20 cellular contexts compared by ENCODE assay signal in genomic region chr16:12531937-12532336, GRCh38.
A peak's percentile ranks its signal among the peaks of the same experiment; 100 is the strongest.
DNase-seq lines count a peak whose midpoint lies in the region; ATAC-seq and TF ChIP-seq lines count a peak whose summit lies in the region.
"Had no signal": no experiment of that assay in that cellular context is flagged by ENCODE, and none has a peak within 500 bp of the region (broad histone marks: within the 10 kb centered on the region; RNA-seq: fewer than 3 reads in every experiment).

No MANE protein-coding gene starts in this region.

- H3K4me1 ChIP-seq in neutrophil (ENCODE audit: control insufficient read depth in 1 of 2, insufficient read depth in 1 of 2, low read depth in 1 of 2, low read length in 1 of 2), result peaks cover 44 to 56% of the 10 kb centered on the region in 2 experiments
- H3K4me1 ChIP-seq: Caco-2 had no signal

- H3K4me1 Mint-ChIP-seq in activated CD4-positive, alpha-beta T cell treated with anti-CD3 and anti-CD28 coated beads for 36 hours, result peaks cover 62% of the 10 kb centered on the region
- H3K4me1 Mint-ChIP-seq in activated CD4-positive, alpha-beta T cell treated with anti-CD3 and anti-CD28 coated beads, Interleukin-2, amount 10 ng/mL, durations not matched to agents 24 days and 14 days, result peaks cover 61% of the 10 kb centered on the region
- H3K4me1 Mint-ChIP-seq in dendritic cell treated with granulocyte-macrophage colony-stimulating factor and Interleukin-4, amounts not matched to agents 40 ng/mL and 50 ng/mL, for 4 days (ENCODE audit: low read depth), result peaks cover 67% of the 10 kb centered on the region

- H3K9me3 Mint-ChIP-seq in activated CD4-positive, alpha-beta T cell treated with anti-CD3 and anti-CD28 coated beads for 36 hours (ENCODE audit: low read depth), result no peaks in the 10 kb centered on the region
- H3K9me3 Mint-ChIP-seq in activated CD4-positive, alpha-beta T cell treated with anti-CD3 and anti-CD28 coated beads, Interleukin-2, amount 10 ng/mL, durations not matched to agents 24 days and 14 days, result no peaks in the 10 kb centered on the region
- H3K9me3 Mint-ChIP-seq in dendritic cell treated with granulocyte-macrophage colony-stimulating factor and Interleukin-4, amounts not matched to agents 40 ng/mL and 50 ng/mL, for 4 days, result no peaks in the 10 kb centered on the region

- H3K27ac Mint-ChIP-seq in activated CD4-positive, alpha-beta T cell treated with anti-CD3 and anti-CD28 coated beads for 36 hours, result peak overlapping the region; percentile 85
- no peak overlapping the region for H3K27ac Mint-ChIP-seq in activated CD4-positive, alpha-beta T cell treated with anti-CD3 and anti-CD28 coated beads, Interleukin-2, amount 10 ng/mL, durations not matched to agents 24 days and 14 days
- H3K27ac Mint-ChIP-seq in dendritic cell treated with granulocyte-macrophage colony-stimulating factor and Interleukin-4, amounts not matched to agents 40 ng/mL and 50 ng/mL, for 4 days, result peak overlapping the region; percentile 71
- H3K27ac Mint-ChIP-seq: progenitor cell of endocrine pancreas had no signal

- CTCF ChIA-PET in activated CD4-positive, alpha-beta T cell treated with anti-CD3 and anti-CD28 coated beads for 36 hours (lab: Charles Lee), result no interaction called here

- no peaks in the 10 kb centered on the region for H3K27me3 ChIP-seq in neutrophil
- H3K27me3 ChIP-seq in WERI-Rb-1 (ENCODE audit: insufficient read depth, low read depth, severe bottlenecking), result no peaks in the 10 kb centered on the region
- H3K27me3 ChIP-seq: esophagus squamous epithelium had no signal

- H3K4me3 Mint-ChIP-seq in activated CD4-positive, alpha-beta T cell treated with anti-CD3 and anti-CD28 coated beads for 36 hours, result no peak overlapping the region
- no peak overlapping the region for H3K4me3 Mint-ChIP-seq in activated CD4-positive, alpha-beta T cell treated with anti-CD3 and anti-CD28 coated beads, Interleukin-2, amount 10 ng/mL, durations not matched to agents 24 days and 14 days
- H3K4me3 Mint-ChIP-seq in dendritic cell treated with granulocyte-macrophage colony-stimulating factor and Interleukin-4, amounts not matched to agents 40 ng/mL and 50 ng/mL, for 4 days, result no peak overlapping the region

- H3K36me3 Mint-ChIP-seq in activated CD4-positive, alpha-beta T cell treated with anti-CD3 and anti-CD28 coated beads for 36 hours (ENCODE audit: low read depth), result peaks cover 13% of the 10 kb centered on the region
- peaks cover 9% of the 10 kb centered on the region for H3K36me3 Mint-ChIP-seq in activated CD4-positive, alpha-beta T cell treated with anti-CD3 and anti-CD28 coated beads, Interleukin-2, amount 10 ng/mL, durations not matched to agents 24 days and 14 days (ENCODE audit: low read depth)
- peaks cover 68% of the 10 kb centered on the region for H3K36me3 Mint-ChIP-seq in dendritic cell treated with granulocyte-macrophage colony-stimulating factor and Interleukin-4, amounts not matched to agents 40 ng/mL and 50 ng/mL, for 4 days (ENCODE audit: low read depth)

- peak; percentile 32 for DNase-seq in activated CD4-positive, alpha-beta T cell treated with anti-CD3 and anti-CD28 coated beads for 36 hours
- no peak for DNase-seq in activated CD4-positive, alpha-beta T cell treated with anti-CD3 and anti-CD28 coated beads, Interleukin-2, amount 10 ng/mL, durations not matched to agents 24 days and 14 days
- DNase-seq in LNCaP clone FGC (ENCODE audit: low read depth) (peak; percentile 79), SHP77 (lab: John Stamatoyannopoulos, UW) (no peak), HT-29 (ENCODE audit: low spot score) (no peak), WERI-Rb-1 (no peak)
- DNase-seq: activated CD4-positive, alpha-beta T cell treated with anti-CD3 and anti-CD28 coated beads for 1 hour; activated T-cell treated with anti-CD3 and anti-CD28 coated beads for 4 hours; amniotic stem cell; Caco-2; cortex of kidney; esophagus squamous epithelium; left ventricle myocardium inferior; naive B cell; NCI-H2081; NCI-H524 treated with DMSO at 0.1 percent for 48 hours; PC-9 had no signal

- H3K27me3 Mint-ChIP-seq in activated CD4-positive, alpha-beta T cell treated with anti-CD3 and anti-CD28 coated beads for 36 hours, result no peaks in the 10 kb centered on the region
- no peaks in the 10 kb centered on the region for H3K27me3 Mint-ChIP-seq in activated CD4-positive, alpha-beta T cell treated with anti-CD3 and anti-CD28 coated beads, Interleukin-2, amount 10 ng/mL, durations not matched to agents 24 days and 14 days
- no peaks in the 10 kb centered on the region for H3K27me3 Mint-ChIP-seq in dendritic cell treated with granulocyte-macrophage colony-stimulating factor and Interleukin-4, amounts not matched to agents 40 ng/mL and 50 ng/mL, for 4 days
- H3K27me3 Mint-ChIP-seq: naive B cell, progenitor cell of endocrine pancreas had no signal

- no peak for ATAC-seq in activated CD4-positive, alpha-beta T cell treated with anti-CD3 and anti-CD28 coated beads for 36 hours

- no peak for TF ChIP-seq CTCF in LNCaP clone FGC (IDR thresholded peaks at IDR 0.05; ENCODE audit: control insufficient read depth, extremely low read depth, insufficient read depth)
- TF ChIP-seq CTCF in neutrophil (IDR thresholded peaks at IDR 0.05), result no peak
- no peak for TF ChIP-seq CTCF in WERI-Rb-1 (IDR thresholded peaks at IDR 0.05; ENCODE audit: low read depth, low read length)

- intact Hi-C loops in activated CD4-positive, alpha-beta T cell treated with anti-CD3 and anti-CD28 coated beads for 36 hours (cut with DNase I, micrococcal nuclease), result loop anchor here (10.0 kb wide), 3 partner anchors 447 to 1437 kb away; partner anchors contain the start of gene GSPT1 (in 1 of the 2)
- intact Hi-C loops in activated CD4-positive, alpha-beta T cell treated with anti-CD3 and anti-CD28 coated beads, Interleukin-2, amount 10 ng/mL, durations not matched to agents 24 days and 14 days (cut with micrococcal nuclease), result loop anchor here (10.0 kb wide), 1 partner anchor 947 kb away; the partner anchor contains the start of gene LITAF
- intact Hi-C loops in dendritic cell treated with granulocyte-macrophage colony-stimulating factor and Interleukin-4, amounts not matched to agents 40 ng/mL and 50 ng/mL, for 4 days (cut with micrococcal nuclease), result no loop called here

- H3K36me3 ChIP-seq in neutrophil (no peaks in the 10 kb centered on the region), WERI-Rb-1 (no peaks in the 10 kb centered on the region)

- H3K27ac ChIP-seq in neutrophil, result peak overlapping the region; percentile 94
- H3K27ac ChIP-seq in WERI-Rb-1, result no peak overlapping the region
- H3K27ac ChIP-seq: esophagus squamous epithelium, left ventricle myocardium inferior, PC-9 had no signal

- POLR2A ChIA-PET in activated CD4-positive, alpha-beta T cell treated with anti-CD3 and anti-CD28 coated beads for 36 hours (lab: Charles Lee), result interaction anchor here (0.7 kb wide), 1 partner anchor 366 kb away, joined by 3 read pairs; no protein-coding TSS in a partner anchor

- H3K4me3 ChIP-seq in LNCaP clone FGC (ENCODE audit: low read depth, low read length) (no peak overlapping the region), neutrophil (ENCODE audit: low read depth in 1 of 2, low read length in 1 of 2) (no peak overlapping the region), WERI-Rb-1 (ENCODE audit: low read depth, low read length) (no peak overlapping the region)
- H3K4me3 ChIP-seq: esophagus squamous epithelium, left ventricle myocardium inferior, PC-9 had no signal

- H3K9me3 ChIP-seq in neutrophil (no peaks in the 10 kb centered on the region), WERI-Rb-1 (ENCODE audit: severe bottlenecking) (no peaks in the 10 kb centered on the region)
- H3K9me3 ChIP-seq: Caco-2, esophagus squamous epithelium, left ventricle myocardium inferior had no signal

Comparison
In these comparisons a context has a peak if more than half of its experiments do, and no peak if none do; other contexts are left out.
1. DNase-seq: peak in activated CD4-positive, alpha-beta T cell treated with anti-CD3 and anti-CD28 coated beads for 36 hours (single experiment) and LNCaP clone FGC (single experiment); none in activated CD4-positive, alpha-beta T cell treated with anti-CD3 and anti-CD28 coated beads, Interleukin-2, amount 10 ng/mL, durations not matched to agents 24 days and 14 days (single experiment), SHP77 (0 of 2), HT-29 (single experiment) and WERI-Rb-1 (single experiment).